ENCODE assay signal across 9 cellular contexts in the genomic region with DNA sequence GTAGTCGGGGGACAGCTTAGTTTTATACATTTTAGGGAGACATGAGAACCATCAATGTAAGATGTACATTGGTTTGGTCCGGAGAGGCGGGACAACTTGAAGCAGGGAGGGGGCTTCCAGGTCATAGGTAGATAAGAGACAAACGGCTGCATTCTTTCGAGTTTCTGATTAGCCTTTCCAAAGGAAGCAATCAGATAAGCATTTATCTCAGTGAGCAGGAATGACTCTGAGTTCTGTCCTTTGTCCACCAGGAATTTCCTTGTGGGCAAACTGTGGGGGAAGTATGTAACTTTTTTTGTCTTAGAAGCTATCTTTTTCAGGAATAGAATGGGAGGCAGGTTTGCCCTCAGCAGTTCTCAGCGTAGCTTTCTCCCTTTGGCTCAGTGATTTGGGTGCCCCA. TPM values are rescaled to one million over a fixed set of nuclear protein-coding genes. Genes with fewer than 3 reads are reported as not detected.
DNase-seq lines count a peak whose midpoint lies in the region; FAIRE-seq and TF ChIP-seq lines count a peak whose summit lies in the region.
"Had no signal": no experiment of that assay in that cellular context is flagged by ENCODE, and none has a peak within 500 bp of the region (broad histone marks: within the 10 kb centered on the region; RNA-seq: fewer than 3 reads in every experiment).

No MANE protein-coding gene starts in this region.

- no peaks in the 10 kb centered on the region for H3K9me3 ChIP-seq in ectodermal cell (ENCODE audit: control insufficient read depth, low read length)
- H3K9me3 ChIP-seq in osteoblast (ENCODE audit: low read depth, low read length) = no peaks in the 10 kb centered on the region
- H3K9me3 ChIP-seq in kidney (ENCODE audit: control insufficient read depth in 1 of 2, low read length in 2 of 2) = no peaks in the 10 kb centered on the region

- H3K27me3 Mint-ChIP-seq in Calu3 (ENCODE audit: unreplicated experiment) = peaks cover 2% of the 10 kb centered on the region

- peak overlapping the region; percentile 90 for H3K4me2 ChIP-seq in osteoblast (ENCODE audit: insufficient read depth, low read length)

- 94 to 96% methylated on average over 6 of the region's 6 CpGs for WGBS in ectodermal cell, 2 experiments

- peaks cover 53% of the 10 kb centered on the region for H4K20me1 ChIP-seq in osteoblast (ENCODE audit: insufficient read depth, low read length)

- H3K36me3 ChIP-seq in ectodermal cell (ENCODE audit: control insufficient read depth, insufficient read depth, low read length) (peaks cover 16% of the 10 kb centered on the region), osteoblast (ENCODE audit: insufficient read depth, low read length) (peaks cover 47% of the 10 kb centered on the region), kidney (ENCODE audit: control insufficient read depth in 1 of 2, insufficient read depth in 2 of 2, low read length in 2 of 2) (peaks cover 16 to 25% of the 10 kb centered on the region in 2 donors)

- FAIRE-seq in kidney (lab: Jason Lieb, UNC) = no peak
- FAIRE-seq: islet of Langerhans had no signal

- TF ChIP-seq CTCF in Calu3 (IDR thresholded peaks at IDR 0.05; ENCODE audit: unreplicated experiment) (no peak), NB4 (IDR thresholded peaks at IDR 0.05; ENCODE audit: low read depth, low read length) (no peak), osteoblast (IDR thresholded peaks at IDR 0.05; ENCODE audit: extremely low read depth, low read depth, low read length) (no peak), kidney (IDR thresholded peaks at IDR 0.05; ENCODE audit: borderline replicate concordance, extremely low read depth, insufficient read depth) (no peak)

- intact Hi-C loops in Calu3 (cut with micrococcal nuclease; ENCODE audit: unreplicated experiment) (no loop called here), kidney (cut with DNase I) (no loop called here)

- H3K4me1 Mint-ChIP-seq in Calu3 (ENCODE audit: low read depth, unreplicated experiment) = peaks cover 51% of the 10 kb centered on the region

- TF ChIP-seq POLR2A in NB4 (IDR thresholded peaks at IDR 0.05; ENCODE audit: extremely low read depth, insufficient read length) = no peak

- BruUV-seq in Calu3 (replicated peaks; lab: Mats Ljungman, UMichigan) = TSS peak; percentile 42

- peak overlapping the region; percentile 93 for H3K4me3 Mint-ChIP-seq in Calu3 (ENCODE audit: low read depth, unreplicated experiment)

- H3K79me2 ChIP-seq in osteoblast (ENCODE audit: insufficient read depth, low read length) = peaks cover 62% of the 10 kb centered on the region

- H3K9ac ChIP-seq in kidney (ENCODE audit: low read length in 2 of 2) = no peak overlapping the region

- H3K27ac ChIP-seq in ectodermal cell (ENCODE audit: insufficient read depth, low read depth, low read length, poor library complexity, severe bottlenecking) (no peak overlapping the region), osteoblast (ENCODE audit: low read depth, low read length) (peak overlapping the region; percentile 52), kidney (ENCODE audit: low read depth in 2 of 2, low read length in 2 of 2) (no peak overlapping the region)

- peak overlapping the region; percentile 80 for H3K4me3 ChIP-seq in NB4 (ENCODE audit: low read depth, low read length)
- H3K4me3 ChIP-seq in ectodermal cell (ENCODE audit: insufficient read depth, low read depth, low read length) = peak overlapping the region; percentile 71
- peak overlapping the region; percentile 91 for H3K4me3 ChIP-seq in osteoblast (ENCODE audit: insufficient read depth, low read length)
- peak overlapping the region in 1 of 2 donors; percentile 82 for H3K4me3 ChIP-seq in kidney (ENCODE audit: low read length in 2 of 2)

- CTCF ChIA-PET in Calu3 (lab: Charles Lee) = interaction anchor here (0.6 to 1.8 kb wide), 8 partner anchors 8 to 168 kb away, joined by 3 to 17 read pairs (median 5); no protein-coding TSS in a partner anchor

- H3K27me3 ChIP-seq in ectodermal cell (ENCODE audit: control insufficient read depth, insufficient read depth, low read length, poor library complexity, severe bottlenecking) = no peaks in the 10 kb centered on the region
- H3K27me3 ChIP-seq in osteoblast (ENCODE audit: insufficient read depth, low read length) = no peaks in the 10 kb centered on the region

- H3K4me1 ChIP-seq in ectodermal cell (ENCODE audit: control insufficient read depth, insufficient read depth, low read length) (peaks cover 9% of the 10 kb centered on the region), osteoblast (ENCODE audit: insufficient read depth, low read length) (peaks cover 21% of the 10 kb centered on the region), kidney (ENCODE audit: control insufficient read depth in 1 of 2, insufficient read depth in 1 of 2, low read depth in 1 of 2, low read length in 2 of 2) (peaks cover 0 to 29% of the 10 kb centered on the region in 2 donors)

- H3K9me3 Mint-ChIP-seq in Calu3 (ENCODE audit: low read depth, unreplicated experiment) = no peaks in the 10 kb centered on the region

- DNase-seq in Calu3 (no peak), NB4 (ENCODE audit: low read depth) (no peak), osteoblast (ENCODE audit: insufficient read length, low spot score, missing footprints) (peak; percentile 17), NCI-H2081 (lab: John Stamatoyannopoulos, UW) (no peak), kidney (no peak), HCEC 1CT (no peak), globus pallidus (ENCODE audit: low spot score) (no peak)

- peak overlapping the region; percentile 73 for H3K27ac Mint-ChIP-seq in Calu3 (ENCODE audit: unreplicated experiment)

- peaks cover 73% of the 10 kb centered on the region for H3K36me3 Mint-ChIP-seq in Calu3 (ENCODE audit: insufficient read depth, unreplicated experiment)

- no peak overlapping the region for H2AFZ ChIP-seq in osteoblast (ENCODE audit: low read length)

RNA-seq across cellular contexts. Expression of gene YTHDF1, which starts 1.4 kb away (rescaled TPM):
- 93.4 and 94.4 TPM in 2 replicates for total RNA-seq in Calu3 (2022)
- polyA plus RNA-seq in ectodermal cell (2013, experiment 1 of 4) = 50.6 TPM
- 52.9 TPM for polyA plus RNA-seq in ectodermal cell (2013, experiment 2 of 4)
- 37.7 TPM for polyA plus RNA-seq in ectodermal cell (2013, experiment 3 of 4)
- polyA plus RNA-seq in ectodermal cell (2013, experiment 4 of 4) = 38.7 TPM
- 23.9 and 26.8 TPM in 2 replicates for total RNA-seq in osteoblast
- total RNA-seq in kidney = 43.1 TPM
- polyA plus RNA-seq in kidney (ENCODE audit: insufficient read depth, low read depth, low replicate concordance) = 21.9 TPM

RNA-seq across cellular contexts. Expression of gene BIRC7, which starts 21.2 kb away (rescaled TPM):
- total RNA-seq in Calu3 (2022) = 0.26 TPM in 1 of 2 replicates, not detected in the other
- polyA plus RNA-seq in ectodermal cell (2013, experiment 1 of 4) = not detected
- not detected for polyA plus RNA-seq in ectodermal cell (2013, experiment 2 of 4)
- not detected for polyA plus RNA-seq in ectodermal cell (2013, experiment 3 of 4)
- not detected for polyA plus RNA-seq in ectodermal cell (2013, experiment 4 of 4)
- under 0.01 and 0.29 TPM in 2 replicates for total RNA-seq in osteoblast
- total RNA-seq in kidney = 4.0 TPM
- polyA plus RNA-seq in kidney (ENCODE audit: insufficient read depth, low read depth, low replicate concordance) = 0.30 TPM

RNA-seq across cellular contexts. Expression of gene NKAIN4, which starts 39.7 kb away (rescaled TPM):
- total RNA-seq in Calu3 (2022) = not detected in 2 replicates
- 15.2 TPM for polyA plus RNA-seq in ectodermal cell (2013, experiment 1 of 4)
- 21.6 TPM for polyA plus RNA-seq in ectodermal cell (2013, experiment 2 of 4)
- polyA plus RNA-seq in ectodermal cell (2013, experiment 3 of 4) = 17.0 TPM
- 25.5 TPM for polyA plus RNA-seq in ectodermal cell (2013, experiment 4 of 4)
- not detected in 2 replicates for total RNA-seq in osteoblast
- 29.7 TPM for total RNA-seq in kidney
- 107 TPM for polyA plus RNA-seq in kidney (ENCODE audit: insufficient read depth, low read depth, low replicate concordance)

RNA-seq across cellular contexts. Expression of gene ARFGAP1, which starts 58.1 kb away (rescaled TPM):
- total RNA-seq in Calu3 (2022) = 127 and 146 TPM in 2 replicates
- polyA plus RNA-seq in ectodermal cell (2013, experiment 1 of 4) = 106 TPM
- polyA plus RNA-seq in ectodermal cell (2013, experiment 2 of 4) = 99.8 TPM
- 76.2 TPM for polyA plus RNA-seq in ectodermal cell (2013, experiment 3 of 4)
- polyA plus RNA-seq in ectodermal cell (2013, experiment 4 of 4) = 99.6 TPM
- total RNA-seq in osteoblast = 63.1 and 68.4 TPM in 2 replicates
- total RNA-seq in kidney = 84.3 TPM
- 40.4 TPM for polyA plus RNA-seq in kidney (ENCODE audit: insufficient read depth, low read depth, low replicate concordance)

Comparison
In these comparisons a context has a peak if more than half of its experiments do, and no peak if none do; other contexts are left out.
1. RNA of gene NKAIN4, which starts 39.7 kb away (total RNA-seq): 29.7 TPM in kidney (single experiment); not detected in Calu3 and not detected in osteoblast; every median in the first group is over 10 times any median in the second.